Comparison of ENCODE assay signal across 17 cellular contexts in the genomic region with DNA sequence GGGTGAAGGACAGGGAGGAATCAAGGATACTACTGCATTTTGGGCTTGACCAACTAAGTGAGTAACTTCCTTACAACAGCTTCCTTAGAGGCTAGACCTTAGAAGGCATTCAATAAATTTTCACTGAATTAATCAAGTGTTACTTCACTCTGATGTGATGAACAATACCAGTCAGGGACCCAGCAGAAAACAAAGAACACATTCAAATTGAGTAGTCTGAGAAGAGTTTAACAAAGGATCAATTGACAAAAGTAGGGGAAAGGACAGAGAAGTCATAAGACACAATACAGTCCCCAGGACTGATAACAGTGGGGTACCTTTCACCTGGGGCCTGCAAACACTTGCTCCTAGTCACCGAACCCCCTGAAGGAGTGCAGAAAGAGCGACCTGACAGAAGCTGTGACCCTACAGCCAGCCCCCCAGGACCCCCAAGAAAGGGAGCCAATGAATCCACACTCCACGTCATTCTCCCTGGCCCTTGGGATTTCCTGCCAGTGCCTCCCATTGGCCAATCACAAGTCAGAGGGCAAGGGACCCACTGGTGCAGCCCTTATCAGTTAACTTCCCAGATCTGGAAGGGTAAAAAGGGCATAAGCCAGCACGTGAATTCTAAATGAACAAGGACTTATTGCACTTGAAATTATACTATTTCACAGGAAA. TPM values are rescaled to one million over a fixed set of nuclear protein-coding genes. Genes with fewer than 3 reads are reported as not detected.
DNase-seq lines count a peak whose midpoint lies in the region; ATAC-seq lines count a peak whose summit lies in the region.
"Had no signal": no experiment of that assay in that cellular context is flagged by ENCODE, and none has a peak within 500 bp of the region (broad histone marks: within the 10 kb centered on the region; RNA-seq: fewer than 3 reads in every experiment).

No MANE protein-coding gene starts in this region.

- H3K27ac ChIP-seq in CD4-positive, CD25-positive, alpha-beta regulatory T cell (ENCODE audit: insufficient read depth, low read length, poor library complexity, severe bottlenecking), result no peak overlapping the region
- H3K27ac ChIP-seq in cingulate gyrus (ENCODE audit: low read depth, low read length), result peak overlapping the region; percentile 92
- H3K27ac ChIP-seq: body of pancreas, coronary artery had no signal

- peaks cover 17 to 46% (median 25%) of the 10 kb centered on the region in 4 donors for H3K4me1 Mint-ChIP-seq in CD4-positive, CD25-positive, alpha-beta regulatory T cell
- H3K4me1 Mint-ChIP-seq in naive thymus-derived CD8-positive, alpha-beta T cell, result peaks cover 13 to 57% (median 37%) of the 10 kb centered on the region in 4 donors
- H3K4me1 Mint-ChIP-seq: nephron progenitor cell had no signal

- no peak overlapping the region for H3K4me3 ChIP-seq in CD4-positive, CD25-positive, alpha-beta regulatory T cell (ENCODE audit: low read depth, low read length)
- H3K4me3 ChIP-seq: body of pancreas, coronary artery, smooth muscle cell had no signal

- H3K9me3 Mint-ChIP-seq in CD4-positive, CD25-positive, alpha-beta regulatory T cell, result no peaks in the 10 kb centered on the region
- no peaks in the 10 kb centered on the region for H3K9me3 Mint-ChIP-seq in naive thymus-derived CD8-positive, alpha-beta T cell
- H3K9me3 Mint-ChIP-seq: nephron progenitor cell had no signal

- no peaks in the 10 kb centered on the region for H3K27me3 Mint-ChIP-seq in CD4-positive, CD25-positive, alpha-beta regulatory T cell
- H3K27me3 Mint-ChIP-seq in naive thymus-derived CD8-positive, alpha-beta T cell, result no peaks in the 10 kb centered on the region
- H3K27me3 Mint-ChIP-seq: activated naive CD8-positive, alpha-beta T cell had no signal

- no peak for ATAC-seq in CD4-positive, CD25-positive, alpha-beta regulatory T cell (ENCODE audit: low read depth in 2 of 2)
- no peak for ATAC-seq in naive thymus-derived CD8-positive, alpha-beta T cell
- ATAC-seq in HG03521 (IDR thresholded peaks at IDR 0.05; ENCODE audit: unreplicated experiment), result no peak
- ATAC-seq: body of pancreas had no signal

- peaks cover 68% of the 10 kb centered on the region for H3K36me3 ChIP-seq in CD4-positive, CD25-positive, alpha-beta regulatory T cell (ENCODE audit: control insufficient read depth, insufficient read depth, low read length)

- H3K4me1 ChIP-seq in CD4-positive, CD25-positive, alpha-beta regulatory T cell (ENCODE audit: control insufficient read depth, insufficient read depth, low read length, poor library complexity, severe bottlenecking), result peaks cover 6% of the 10 kb centered on the region

- H3K4me3 Mint-ChIP-seq in CD4-positive, CD25-positive, alpha-beta regulatory T cell, result no peak overlapping the region
- peak overlapping the region in 1 of 10 donors; percentile 8 for H3K4me3 Mint-ChIP-seq in naive thymus-derived CD8-positive, alpha-beta T cell
- H3K4me3 Mint-ChIP-seq: activated naive CD8-positive, alpha-beta T cell; nephron progenitor cell had no signal

- DNase-seq in CD4-positive, CD25-positive, alpha-beta regulatory T cell, result no peak
- DNase-seq in HT1080 (ENCODE audit: low read depth) (peak; percentile 63), GM19238 (ENCODE audit: insufficient read length, low spot score) (no peak), 8988T (no peak)
- DNase-seq in naive thymus-derived CD8-positive, alpha-beta T cell, result no peak
- DNase-seq: body of pancreas; GOT3; kidney glomerular epithelial cell; NCI-H1105 treated with DMSO at 0.1 percent for 48 hours; NCI-H526; nephron progenitor cell; stimulated activated CD8-positive, alpha-beta memory T cell treated with anti-CD3 and anti-CD28 coated beads, Interleukin-4, amount 100 ng/mL, for 48 hours had no signal

- no peaks in the 10 kb centered on the region for H3K27me3 ChIP-seq in CD4-positive, CD25-positive, alpha-beta regulatory T cell (ENCODE audit: control insufficient read depth, insufficient read depth, low read length)
- H3K27me3 ChIP-seq: body of pancreas had no signal

- H3K36me3 Mint-ChIP-seq in CD4-positive, CD25-positive, alpha-beta regulatory T cell, result peaks cover 55% of the 10 kb centered on the region
- peaks cover 0 to 80% (median 9%) of the 10 kb centered on the region in 3 donors for H3K36me3 Mint-ChIP-seq in naive thymus-derived CD8-positive, alpha-beta T cell

- POLR2A ChIA-PET in naive thymus-derived CD8-positive, alpha-beta T cell (lab: Charles Lee), result interaction anchor here (1.5 kb wide), 1 partner anchor 72 kb away, joined by 3 read pairs; no protein-coding TSS in a partner anchor

- H3K9me3 ChIP-seq in CD4-positive, CD25-positive, alpha-beta regulatory T cell (ENCODE audit: control insufficient read depth in 2 of 2, low read length in 2 of 2), result no peaks in the 10 kb centered on the region
- H3K9me3 ChIP-seq: body of pancreas had no signal

- H3K27ac Mint-ChIP-seq in CD4-positive, CD25-positive, alpha-beta regulatory T cell, result peak overlapping the region in 2 of 3 donors; percentile 33 to 57
- H3K27ac Mint-ChIP-seq in naive thymus-derived CD8-positive, alpha-beta T cell, result peak overlapping the region in 6 of 10 donors; percentile 1 to 67 (median 14)
- H3K27ac Mint-ChIP-seq: activated naive CD8-positive, alpha-beta T cell had no signal

RNA-seq across cellular contexts. Expression of gene ANAPC5, which starts 6.9 kb away (rescaled TPM):
- total RNA-seq in CD4-positive, CD25-positive, alpha-beta regulatory T cell, result 128 TPM
- polyA plus RNA-seq in CD4-positive, CD25-positive, alpha-beta regulatory T cell, result 100 to 1,000 TPM; 113 to 141 (median 139) TPM
- 169 and 192 TPM in 2 replicates for total RNA-seq in HT1080 (2014; rRNA removed; shearing (Covaris generic))
- polyA plus RNA-seq in HT1080 (2015; cell fraction: cytosol; rRNA removed), result 130 and 146 TPM in 2 replicates
- polyA plus RNA-seq in HT1080 (2015; cell fraction: nucleus; rRNA removed), result 182 and 200 TPM in 2 replicates
- total RNA-seq in naive thymus-derived CD8-positive, alpha-beta T cell, result 100 to 1,000 TPM; 133 to 148 TPM
- 100 to 1,000 TPM in 2 of 3 donors, 10 to 100 TPM in 1; 91.2 to 150 (median 135) TPM for polyA plus RNA-seq in naive thymus-derived CD8-positive, alpha-beta T cell

RNA-seq across cellular contexts. Expression of gene CAMKK2, which starts 48.8 kb away (rescaled TPM):
- 11.7 TPM for total RNA-seq in CD4-positive, CD25-positive, alpha-beta regulatory T cell
- polyA plus RNA-seq in CD4-positive, CD25-positive, alpha-beta regulatory T cell, result 10 to 100 TPM in 3 of 4 donors, 1 to 10 TPM in 1; 9.6 to 15.2 (median 13.4) TPM
- 12.0 and 13.0 TPM in 2 replicates for total RNA-seq in HT1080 (2014; rRNA removed; shearing (Covaris generic))
- 22.5 and 26.4 TPM in 2 replicates for polyA plus RNA-seq in HT1080 (2015; cell fraction: cytosol; rRNA removed)
- 26.0 and 26.1 TPM in 2 replicates for polyA plus RNA-seq in HT1080 (2015; cell fraction: nucleus; rRNA removed)
- 10 to 100 TPM; 14.1 to 15.1 TPM for total RNA-seq in naive thymus-derived CD8-positive, alpha-beta T cell
- 10 to 100 TPM; 10.0 to 15.5 (median 14.0) TPM for polyA plus RNA-seq in naive thymus-derived CD8-positive, alpha-beta T cell

RNA-seq across cellular contexts. Expression of gene RNF34, which starts 54.6 kb away (rescaled TPM):
- 59.1 TPM for total RNA-seq in CD4-positive, CD25-positive, alpha-beta regulatory T cell
- 10 to 100 TPM; 68.5 to 84.9 (median 76.8) TPM for polyA plus RNA-seq in CD4-positive, CD25-positive, alpha-beta regulatory T cell
- total RNA-seq in HT1080 (2014; rRNA removed; shearing (Covaris generic)), result 143 and 192 TPM in 2 replicates
- 47.6 and 48.5 TPM in 2 replicates for polyA plus RNA-seq in HT1080 (2015; cell fraction: cytosol; rRNA removed)
- 54.5 and 57.3 TPM in 2 replicates for polyA plus RNA-seq in HT1080 (2015; cell fraction: nucleus; rRNA removed)
- total RNA-seq in naive thymus-derived CD8-positive, alpha-beta T cell, result 10 to 100 TPM; 74.8 to 77.1 TPM
- polyA plus RNA-seq in naive thymus-derived CD8-positive, alpha-beta T cell, result 10 to 100 TPM; 34.5 to 49.0 (median 36.2) TPM
